8 cellular contexts compared by ENCODE assay signal in genomic region chr11:19777342-19778102, GRCh38.
A peak's percentile ranks its signal among the peaks of the same experiment; 100 is the strongest.
DNase-seq lines count a peak whose midpoint lies in the region; ATAC-seq and TF ChIP-seq lines count a peak whose summit lies in the region.

No MANE protein-coding gene starts in this region.

- peak overlapping the region; percentile 60 for H3K4me3 Mint-ChIP-seq in activated T-cell treated with anti-CD3 and anti-CD28 coated beads, Interleukin-2, amount 50 U/mL, for 24 hours
- H3K4me3 Mint-ChIP-seq in nephron, result peak overlapping the region; percentile 74 to 90 (median 83)

- POLR2A ChIA-PET in HCT116 (lab: Charles Lee), result no interaction called here

- no TSS peak for BruUV-seq in HCT116 (replicated peaks; lab: Mats Ljungman, UMichigan)

- no peak overlapping the region for H3K9ac ChIP-seq in HCT116 (ENCODE audit: low read length)

- CTCF ChIA-PET in HCT116 (lab: Charles Lee), result no interaction called here

- H3K9me2 ChIP-seq in HCT116 (ENCODE audit: insufficient read depth), result no peaks in the 10 kb centered on the region

- H3K4me1 Mint-ChIP-seq in activated T-cell treated with anti-CD3 and anti-CD28 coated beads, Interleukin-2, amount 50 U/mL, for 24 hours (ENCODE audit: low read depth), result peaks cover 10% of the 10 kb centered on the region
- peaks cover 25% of the 10 kb centered on the region for H3K4me1 Mint-ChIP-seq in nephron

- H3K27me3 Mint-ChIP-seq in activated T-cell treated with anti-CD3 and anti-CD28 coated beads, Interleukin-2, amount 50 U/mL, for 24 hours, result peaks cover 71% of the 10 kb centered on the region
- H3K27me3 Mint-ChIP-seq in nephron (ENCODE audit: low read depth), result peaks cover 71% of the 10 kb centered on the region

- no peak overlapping the region for H3K27ac ChIP-seq in HCT116 (ENCODE audit: low read depth, low read length)
- no peak overlapping the region for H3K27ac ChIP-seq in esophagus (ENCODE audit: low read depth in 2 of 2, low read length in 1 of 2)

- peak overlapping the region; percentile 19; the same call in 1 of the 2 replicates for H3K4me2 ChIP-seq in HCT116 (ENCODE audit: low read length)

- WGBS in esophagus, 2 donors, result 4 to 6% methylated on average over 29 to 33 of the region's 33 CpGs

- H3K27me3 ChIP-seq in HCT116 (ENCODE audit: insufficient read depth, low read length) (no peaks in the 10 kb centered on the region; the same call in 1 of the 2 replicates), esophagus (ENCODE audit: control insufficient read depth in 1 of 2, insufficient read depth in 2 of 2, low read length in 2 of 2) (no peaks in the 10 kb centered on the region)

- no peak for TF ChIP-seq RAD21 in HCT116 (IDR thresholded peaks at IDR 0.05; ENCODE audit: low read depth)

- no peaks in the 10 kb centered on the region for H3K36me3 Mint-ChIP-seq in activated T-cell treated with anti-CD3 and anti-CD28 coated beads, Interleukin-2, amount 50 U/mL, for 24 hours (ENCODE audit: low read depth)
- H3K36me3 Mint-ChIP-seq in nephron (ENCODE audit: low read depth), result no peaks in the 10 kb centered on the region

- DNase-seq in activated T-cell treated with anti-CD3 and anti-CD28 coated beads, Interleukin-2, amount 50 U/mL, for 24 hours, result no peak
- no peak for DNase-seq in activated T-cell treated with anti-CD3 and anti-CD28 coated beads for 4 hours
- DNase-seq in HCT116 (ENCODE audit: low read depth, low spot score), result no peak
- DNase-seq in NCI-H748 (lab: John Stamatoyannopoulos, UW; ENCODE audit: unreplicated experiment), result peak; percentile 53
- DNase-seq in activated gamma-delta T cell treated with Interleukin-2 at 50 U/mL for 16 hours, result no peak
- DNase-seq in UCSD-AML1 (lab: John Stamatoyannopoulos, UW; ENCODE audit: unreplicated experiment), result no peak

- H3K79me2 ChIP-seq in HCT116 (ENCODE audit: insufficient read depth, low read length), result no peaks in the 10 kb centered on the region

- H3K9me3 Mint-ChIP-seq in activated T-cell treated with anti-CD3 and anti-CD28 coated beads, Interleukin-2, amount 50 U/mL, for 24 hours, result no peaks in the 10 kb centered on the region
- H3K9me3 Mint-ChIP-seq in nephron, result peaks cover 2% of the 10 kb centered on the region

- H3K27ac Mint-ChIP-seq in activated T-cell treated with anti-CD3 and anti-CD28 coated beads, Interleukin-2, amount 50 U/mL, for 24 hours, result no peak overlapping the region
- no peak overlapping the region for H3K27ac Mint-ChIP-seq in nephron

- no peak for ATAC-seq in HCT116

- H3K36me3 ChIP-seq in HCT116 (ENCODE audit: control insufficient read depth in 1 of 2, insufficient read depth in 2 of 2, low read length in 2 of 2) (no peaks in the 10 kb centered on the region), esophagus (ENCODE audit: control insufficient read depth in 2 of 2, insufficient read depth in 2 of 2, low read length in 1 of 2) (no peaks in the 10 kb centered on the region)

- intact Hi-C loops in HCT116 (cut with micrococcal nuclease), result no loop called here

- H2AFZ ChIP-seq in HCT116 (ENCODE audit: low read depth, low read length, poor library complexity, severe bottlenecking), result no peak overlapping the region

- RAD21 ChIA-PET in HCT116 (lab: Charles Lee; ENCODE audit: low non-redundant PET in 1 of 2, low total read pairs in 2 of 2, uncharacterized antibody in 2 of 2, unreplicated experiment in 2 of 2), result no interaction called here

- TF ChIP-seq POLR2A in HCT116 (IDR thresholded peaks at IDR 0.05; ENCODE audit: borderline replicate concordance, extremely low read depth, insufficient read depth, insufficient read length), result no peak

- no peaks in the 10 kb centered on the region for H3K4me1 ChIP-seq in HCT116 (ENCODE audit: control insufficient read depth in 1 of 2, insufficient read depth in 2 of 2, low read length in 2 of 2)
- peaks cover 2 to 8% of the 10 kb centered on the region in 2 donors for H3K4me1 ChIP-seq in esophagus (ENCODE audit: control insufficient read depth in 2 of 2, insufficient read depth in 2 of 2, low read length in 1 of 2)

- H3K9me3 ChIP-seq in HCT116 (ENCODE audit: control insufficient read depth in 1 of 2, insufficient read depth in 1 of 2, low read depth in 1 of 2, low read length in 2 of 2), result no peaks in the 10 kb centered on the region
- H3K9me3 ChIP-seq in esophagus (ENCODE audit: control insufficient read depth in 2 of 2, insufficient read depth in 1 of 2, low read depth in 1 of 2, low read length in 1 of 2), result no peaks in the 10 kb centered on the region

- TF ChIP-seq CTCF in HCT116 (IDR thresholded peaks at IDR 0.05 in 2 of 3, conservative IDR thresholded peaks at IDR 0.05 in 1 of 3; ENCODE audit: borderline replicate concordance in 1 of 3, insufficient read depth in 1 of 3, low read depth in 2 of 3, low read length in 2 of 3), result no peak
- TF ChIP-seq CTCF in nephron (IDR thresholded peaks at IDR 0.05; ENCODE audit: unreplicated experiment in 3 of 3), result no peak

- H3K4me3 ChIP-seq in HCT116 (replicated peaks in 1 of 2; ENCODE audit: low read depth in 1 of 2, low read length in 2 of 2), result no peak overlapping the region
- peak overlapping the region; percentile 42 to 50 for H3K4me3 ChIP-seq in esophagus (ENCODE audit: low read depth in 1 of 2, low read length in 2 of 2)

- no peaks in the 10 kb centered on the region for H4K20me1 ChIP-seq in HCT116 (ENCODE audit: insufficient read depth)

TF ChIP-seq in HCT116, 20 proteins besides CTCF, POLR2A, EP300 and RAD21:
- TF ChIP-seq FOSL1 (IDR thresholded peaks at IDR 0.05; ENCODE audit: low read depth) (no peak), YY1 (IDR thresholded peaks at IDR 0.05; ENCODE audit: extremely low read depth, insufficient replicate concordance, low read depth, low read length) (no peak), POLR2AphosphoS5 (IDR thresholded peaks at IDR 0.05; ENCODE audit: low read depth, low read length) (no peak), CBX3 (IDR thresholded peaks at IDR 0.05; ENCODE audit: low read depth) (no peak), SRF (IDR thresholded peaks at IDR 0.05; ENCODE audit: low read depth) (no peak), CEBPB (IDR thresholded peaks at IDR 0.05; ENCODE audit: low read depth) (no peak), REST (IDR thresholded peaks at IDR 0.05; ENCODE audit: low read depth) (no peak)

Comparison
In these comparisons a context has a peak if more than half of its experiments do, and no peak if none do; other contexts are left out.
1. H3K4me3 ChIP-seq: peak in esophagus (2 of 2); none in HCT116 (0 of 2).